ENCODE assay signal across 9 cellular contexts in genomic region chr2:105521176-105521575, GRCh38.
A peak's percentile ranks its signal among the peaks of the same experiment; 100 is the strongest.
DNase-seq lines count a peak whose midpoint lies in the region; ATAC-seq and TF ChIP-seq lines count a peak whose summit lies in the region.
"Had no signal": no experiment of that assay in that cellular context is flagged by ENCODE, and none has a peak within 500 bp of the region (broad histone marks: within the 10 kb centered on the region; RNA-seq: fewer than 3 reads in every experiment).

No MANE protein-coding gene starts in this region.

- H3K4me3 Mint-ChIP-seq in WTC11: no peak overlapping the region
- H3K4me3 Mint-ChIP-seq in activated T-helper 2 cell treated with anti-CD3 and anti-CD28 coated beads, Interferon-gamma antibody, Interleukin-2, Interleukin-4, amounts not matched to agents 10 μg/mL and 5 μg/mL and 100 μg/mL, durations not matched to agents 14 hours and 24 hours and 36 hours (ENCODE audit: low read depth): no peak overlapping the region

- ATAC-seq in WTC11: no peak
- ATAC-seq in GM18907 (IDR thresholded peaks at IDR 0.05; ENCODE audit: unreplicated experiment): no peak
- ATAC-seq in HG03108 (IDR thresholded peaks at IDR 0.05; ENCODE audit: unreplicated experiment): no peak
- ATAC-seq: sciatic nerve had no signal

- H3K36me3 Mint-ChIP-seq in WTC11: no peaks in the 10 kb centered on the region
- H3K36me3 Mint-ChIP-seq in activated T-helper 2 cell treated with anti-CD3 and anti-CD28 coated beads, Interferon-gamma antibody, Interleukin-2, Interleukin-4, amounts not matched to agents 10 μg/mL and 5 μg/mL and 100 μg/mL, durations not matched to agents 14 hours and 24 hours and 36 hours (ENCODE audit: low read depth): no peaks in the 10 kb centered on the region

- CTCF ChIA-PET in WTC11 (lab: Charles Lee): interaction anchor here (0.6 to 1.2 kb wide), 22 partner anchors 24 to 619 kb away, joined by 3 to 9 read pairs (median 4); partner anchors contain the start of gene FHL2

- intact Hi-C loops in activated T-helper 2 cell treated with anti-CD3 and anti-CD28 coated beads, Interferon-gamma antibody, Interleukin-2, Interleukin-4, amounts not matched to agents 10 μg/mL and 5 μg/mL and 100 μg/mL, durations not matched to agents 14 hours and 24 hours and 36 hours (cut with micrococcal nuclease): loop anchor here (1.0 kb wide), 1 partner anchor 152 kb away; no protein-coding TSS in a partner anchor

- POLR2A ChIA-PET in WTC11 (lab: Charles Lee): interaction anchor here (0.5 to 1.0 kb wide), 2 partner anchors 14 to 150 kb away, joined by 3 to 5 read pairs; no protein-coding TSS in a partner anchor

- no peaks in the 10 kb centered on the region for H3K4me1 Mint-ChIP-seq in WTC11
- no peaks in the 10 kb centered on the region for H3K4me1 Mint-ChIP-seq in activated T-helper 2 cell treated with anti-CD3 and anti-CD28 coated beads, Interferon-gamma antibody, Interleukin-2, Interleukin-4, amounts not matched to agents 10 μg/mL and 5 μg/mL and 100 μg/mL, durations not matched to agents 14 hours and 24 hours and 36 hours (ENCODE audit: low read depth)

- TF ChIP-seq CTCF in GM12872 (IDR thresholded peaks at IDR 0.05; ENCODE audit: insufficient read depth, low read depth, low read length): peak; percentile 28; the same call in 1 of the 3 replicates
- peak; percentile 48 for TF ChIP-seq CTCF in WTC11 (IDR thresholded peaks at IDR 0.05)

- H3K9me3 Mint-ChIP-seq in WTC11: peaks cover 5% of the 10 kb centered on the region; the same call in 1 of the 2 replicates
- H3K9me3 Mint-ChIP-seq in activated T-helper 2 cell treated with anti-CD3 and anti-CD28 coated beads, Interferon-gamma antibody, Interleukin-2, Interleukin-4, amounts not matched to agents 10 μg/mL and 5 μg/mL and 100 μg/mL, durations not matched to agents 14 hours and 24 hours and 36 hours: no peaks in the 10 kb centered on the region

- no peaks in the 10 kb centered on the region for H3K27me3 Mint-ChIP-seq in WTC11 (ENCODE audit: low read depth)
- peaks cover 1% of the 10 kb centered on the region for H3K27me3 Mint-ChIP-seq in activated T-helper 2 cell treated with anti-CD3 and anti-CD28 coated beads, Interferon-gamma antibody, Interleukin-2, Interleukin-4, amounts not matched to agents 10 μg/mL and 5 μg/mL and 100 μg/mL, durations not matched to agents 14 hours and 24 hours and 36 hours (ENCODE audit: low read depth)

- peak; percentile 53 for DNase-seq in AG08395 (ENCODE audit: low spot score)
- no peak for DNase-seq in WTC11 (ENCODE audit: low spot score)
- peak; percentile 41 for DNase-seq in kidney glomerular epithelial cell (lab: John Stamatoyannopoulos, UW)
- DNase-seq in H4 (ENCODE audit: low spot score): no peak
- DNase-seq in activated T-helper 2 cell treated with anti-CD3 and anti-CD28 coated beads, Interferon-gamma antibody, Interleukin-2, Interleukin-4, amounts not matched to agents 10 μg/mL and 5 μg/mL and 100 μg/mL, durations not matched to agents 14 hours and 24 hours and 36 hours (ENCODE audit: low spot score): no peak

- H3K27ac Mint-ChIP-seq in WTC11: no peak overlapping the region
- H3K27ac Mint-ChIP-seq in activated T-helper 2 cell treated with anti-CD3 and anti-CD28 coated beads, Interferon-gamma antibody, Interleukin-2, Interleukin-4, amounts not matched to agents 10 μg/mL and 5 μg/mL and 100 μg/mL, durations not matched to agents 14 hours and 24 hours and 36 hours: no peak overlapping the region

TF ChIP-seq in WTC11, 78 proteins besides CTCF, POLR2A, EP300 and RAD21:
- TF ChIP-seq ZNF232 (CRISPR knock-in tag; IDR thresholded peaks at IDR 0.05): no peak
- TF ChIP-seq ATF2 (CRISPR knock-in tag; IDR thresholded peaks at IDR 0.05; ENCODE audit: borderline replicate concordance, low read depth): no peak
- TF ChIP-seq NR1H2 (CRISPR knock-in tag; IDR thresholded peaks at IDR 0.05): no peak
TF ChIP-seq in WTC11: peak in this region for 0.

Comparison
In these comparisons a context has a peak if more than half of its experiments do, and no peak if none do; other contexts are left out.
1. DNase-seq: peak in AG08395 (single experiment) and kidney glomerular epithelial cell (single experiment); none in WTC11 (single experiment), H4 (single experiment) and activated T-helper 2 cell treated with anti-CD3 and anti-CD28 coated beads, Interferon-gamma antibody, Interleukin-2, Interleukin-4, amounts not matched to agents 10 μg/mL and 5 μg/mL and 100 μg/mL, durations not matched to agents 14 hours and 24 hours and 36 hours (single experiment).